12 cellular contexts compared by ENCODE assay signal in genomic region chr3:119206611-119207511, GRCh38. TPM values are rescaled to one million over a fixed set of nuclear protein-coding genes. Genes with fewer than 3 reads are reported as not detected.
A peak's percentile ranks its signal among the peaks of the same experiment; 100 is the strongest.
DNase-seq lines count a peak whose midpoint lies in the region; ATAC-seq and TF ChIP-seq lines count a peak whose summit lies in the region.
"Had no signal": no experiment of that assay in that cellular context is flagged by ENCODE, and none has a peak within 500 bp of the region (broad histone marks: within the 10 kb centered on the region; RNA-seq: fewer than 3 reads in every experiment).

No MANE protein-coding gene starts in this region.

- no peaks in the 10 kb centered on the region for H3K79me1 ChIP-seq in mesenchymal stem cell (replicated peaks; ENCODE audit: low read length, poor library complexity, severe bottlenecking)

- H3K27ac ChIP-seq in body of pancreas (peak overlapping the region in 3 of 4 donors; percentile 54 to 81 (median 71)), mesenchymal stem cell (ENCODE audit: low read length, poor library complexity, severe bottlenecking) (no peak overlapping the region)

- WGBS in body of pancreas, 2 donors: 58% methylated on average over 4 of the region's 4 CpGs
- 77% methylated on average over 4 of the region's 4 CpGs for WGBS in mesenchymal stem cell

- in situ Hi-C loops in KBM-7 (cut with MboI; ENCODE audit: low pct_unique_long_range_greater_than_20kb, low sequenced_read_pairs): no loop called here

- no peak overlapping the region for H3K4ac ChIP-seq in mesenchymal stem cell (ENCODE audit: low read depth in 1 of 2, low read length in 2 of 2)

- no peak overlapping the region for H2BK15ac ChIP-seq in mesenchymal stem cell (ENCODE audit: low read depth, poor library complexity, severe bottlenecking)

- H3K9me3 ChIP-seq in body of pancreas (no peaks in the 10 kb centered on the region), mesenchymal stem cell (ENCODE audit: control insufficient read depth, low read length) (no peaks in the 10 kb centered on the region)

- no peak overlapping the region for H3K18ac ChIP-seq in mesenchymal stem cell (ENCODE audit: low read depth in 1 of 2, low read length in 2 of 2)

- no peak overlapping the region for H3K14ac ChIP-seq in mesenchymal stem cell (ENCODE audit: low read length in 2 of 2)

- no peak for TF ChIP-seq CTCF in body of pancreas (IDR thresholded peaks at IDR 0.05)

- H2AK5ac ChIP-seq in mesenchymal stem cell (ENCODE audit: low read length, severe bottlenecking): no peak overlapping the region

- H3K27me3 ChIP-seq in body of pancreas (no peaks in the 10 kb centered on the region), mesenchymal stem cell (ENCODE audit: control insufficient read depth in 1 of 2, insufficient read depth in 1 of 2, low read length in 2 of 2) (no peaks in the 10 kb centered on the region)

- no peak overlapping the region for H3K4me2 ChIP-seq in mesenchymal stem cell (ENCODE audit: low read length, poor library complexity, severe bottlenecking)

- no peak overlapping the region for H3K9ac ChIP-seq in mesenchymal stem cell (ENCODE audit: low read length)

- intact Hi-C loops in body of pancreas (cut with DNase I): no loop called here

- H2BK12ac ChIP-seq in mesenchymal stem cell (ENCODE audit: low read length in 2 of 2): no peak overlapping the region

- peaks cover 44% of the 10 kb centered on the region for H3K4me1 ChIP-seq in body of pancreas
- peaks cover 13% of the 10 kb centered on the region for H3K4me1 ChIP-seq in mesenchymal stem cell (ENCODE audit: control insufficient read depth, insufficient read depth, low read depth, low read length)

- POLR2A ChIA-PET in HEK293T (lab: Yijun Ruan, JAX): no interaction called here

- CTCF ChIA-PET in HEK293T (lab: Yijun Ruan, JAX): no interaction called here

- no peak overlapping the region for H2BK120ac ChIP-seq in mesenchymal stem cell (ENCODE audit: low read depth, low read length)

- H3K4me3 ChIP-seq in body of pancreas (no peak overlapping the region), mesenchymal stem cell (ENCODE audit: insufficient read depth in 1 of 2, low read depth in 1 of 2, low read length in 2 of 2) (no peak overlapping the region)

- TF ChIP-seq POLR2A in body of pancreas (IDR thresholded peaks at IDR 0.05): no peak

- peak overlapping the region; percentile 58 for H2BK5ac ChIP-seq in mesenchymal stem cell (ENCODE audit: low read depth, low read length, poor library complexity, severe bottlenecking)

- H3K36me3 ChIP-seq in body of pancreas (replicated peaks in 1 of 2; ENCODE audit: insufficient read depth in 1 of 2, low read depth in 2 of 2) (no peaks in the 10 kb centered on the region), mesenchymal stem cell (ENCODE audit: control insufficient read depth in 1 of 2, insufficient read depth in 2 of 2, low read depth in 1 of 2, low read length in 2 of 2) (peaks cover 5 to 21% of the 10 kb centered on the region in 2 experiments)

- no peak overlapping the region for H3K23ac ChIP-seq in mesenchymal stem cell (ENCODE audit: low read length in 2 of 2)

- no peak overlapping the region for H4K91ac ChIP-seq in mesenchymal stem cell (ENCODE audit: low read length)

- peak; percentile 22 for DNase-seq in ELR (ENCODE audit: low read depth)
- peak; percentile 18 for DNase-seq in KBM-7
- DNase-seq in body of pancreas: peak; percentile 20 to 40 (median 28)
- no peak for DNase-seq in mesenchymal stem cell
- no peak for DNase-seq in NCI-H526 (lab: John Stamatoyannopoulos, UW)
- DNase-seq in HEK293T (ENCODE audit: extremely low spot score): no peak
- DNase-seq: DMS153; effector CD8-positive, alpha-beta T cell had no signal

- no peak overlapping the region for H2AFZ ChIP-seq in mesenchymal stem cell (ENCODE audit: low read depth, low read length)

- H4K8ac ChIP-seq in mesenchymal stem cell (ENCODE audit: low read length): no peak overlapping the region

- ATAC-seq in body of pancreas: peak; percentile 19
- ATAC-seq in GM19397 (IDR thresholded peaks at IDR 0.05; ENCODE audit: unreplicated experiment): no peak
- no peak for ATAC-seq in HG03135 (IDR thresholded peaks at IDR 0.05; ENCODE audit: unreplicated experiment)
- ATAC-seq: HCT116 had no signal

TF ChIP-seq in HEK293T, 16 proteins besides CTCF, POLR2A, EP300 and RAD21:
- TF ChIP-seq HDGF (IDR thresholded peaks at IDR 0.05; ENCODE audit: borderline replicate concordance): no peak
- TF ChIP-seq ELF4 (IDR thresholded peaks at IDR 0.05): no peak
- no peak for TF ChIP-seq SP1 (IDR thresholded peaks at IDR 0.05)
- TF ChIP-seq ZNF384 (IDR thresholded peaks at IDR 0.05): no peak
- no peak for TF ChIP-seq TARDBP (IDR thresholded peaks at IDR 0.05)
- TF ChIP-seq, protein P1, sequence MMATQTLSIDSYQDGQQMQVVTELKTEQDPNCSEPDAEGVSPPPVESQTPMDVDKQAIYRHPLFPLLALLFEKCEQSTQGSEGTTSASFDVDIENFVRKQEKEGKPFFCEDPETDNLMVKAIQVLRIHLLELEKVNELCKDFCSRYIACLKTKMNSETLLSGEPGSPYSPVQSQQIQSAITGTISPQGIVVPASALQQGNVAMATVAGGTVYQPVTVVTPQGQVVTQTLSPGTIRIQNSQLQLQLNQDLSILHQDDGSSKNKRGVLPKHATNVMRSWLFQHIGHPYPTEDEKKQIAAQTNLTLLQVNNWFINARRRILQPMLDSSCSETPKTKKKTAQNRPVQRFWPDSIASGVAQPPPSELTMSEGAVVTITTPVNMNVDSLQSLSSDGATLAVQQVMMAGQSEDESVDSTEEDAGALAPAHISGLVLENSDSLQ (IDR thresholded peaks at IDR 0.05): no peak
- TF ChIP-seq LEF1 (IDR thresholded peaks at IDR 0.05; ENCODE audit: borderline replicate concordance): no peak
- TF ChIP-seq L3MBTL2 (conservative IDR thresholded peaks at IDR 0.05): no peak
- TF ChIP-seq FOXM1 (IDR thresholded peaks at IDR 0.05; ENCODE audit: borderline replicate concordance): no peak
- no peak for TF ChIP-seq CTBP1 (IDR thresholded peaks at IDR 0.05; ENCODE audit: borderline replicate concordance)
- TF ChIP-seq ARNT (IDR thresholded peaks at IDR 0.05): no peak
TF ChIP-seq in HEK293T: peak in this region for 0.

RNA-seq across cellular contexts. Expression of gene UPK1B, which starts 33.5 kb away (rescaled TPM):
- 1 to 10 TPM; 6.6 to 9.3 TPM for total RNA-seq in body of pancreas
- not detected for polyA plus RNA-seq in mesenchymal stem cell (2013, experiment 1 of 2)
- polyA plus RNA-seq in mesenchymal stem cell (2013, experiment 2 of 2): not detected
- total RNA-seq: activated T-helper 2 cell treated with anti-CD3 and anti-CD28 coated beads, Interferon-gamma antibody, Interleukin-2, Interleukin-4, amounts not matched to agents 10 μg/mL and 5 μg/mL and 100 μg/mL, durations not matched to agents 14 hours and 24 hours and 36 hours had no signal

RNA-seq across cellular contexts. Expression of gene B4GALT4, which starts 33.8 kb away (rescaled TPM):
- 10 to 100 TPM; 12.5 to 14.8 TPM for total RNA-seq in body of pancreas
- polyA plus RNA-seq in mesenchymal stem cell (2013, experiment 1 of 2): 27.2 TPM
- polyA plus RNA-seq in mesenchymal stem cell (2013, experiment 2 of 2): 27.4 TPM

Comparison
In these comparisons a context has a peak if more than half of its experiments do, and no peak if none do; other contexts are left out.
1. DNase-seq: peak in ELR (single experiment), KBM-7 (single experiment) and body of pancreas (4 of 4); none in mesenchymal stem cell (single experiment), NCI-H526 (0 of 2) and HEK293T (single experiment).